11 cellular contexts compared by ENCODE assay signal in genomic region chr12:123024819-123025391, GRCh38. TPM values are rescaled to one million over a fixed set of nuclear protein-coding genes. Genes with fewer than 3 reads are reported as not detected.
DNase-seq lines count a peak whose midpoint lies in the region; ATAC-seq and TF ChIP-seq lines count a peak whose summit lies in the region.
"Had no signal": no experiment of that assay in that cellular context is flagged by ENCODE, and none has a peak within 500 bp of the region (broad histone marks: within the 10 kb centered on the region; RNA-seq: fewer than 3 reads in every experiment).

No MANE protein-coding gene starts in this region.

- TF ChIP-seq POLR2A in testis (IDR thresholded peaks at IDR 0.05), result no peak

- no peaks in the 10 kb centered on the region for H3K9me3 Mint-ChIP-seq in activated naive CD8-positive, alpha-beta T cell treated with anti-CD3 and anti-CD28 coated beads, Interleukin-2, amount 50 U/mL, for 24 hours
- H3K9me3 Mint-ChIP-seq: naive B cell had no signal

- no peak overlapping the region for H3K4me3 ChIP-seq in testis
- H3K4me3 ChIP-seq: PC-9 had no signal

- DNase-seq in COLO668 (lab: John Stamatoyannopoulos, UW; ENCODE audit: unreplicated experiment) (peak; percentile 39), LHCN-M2 (ENCODE audit: low read depth) (peak; percentile 49), lung microvascular endothelial cell (ENCODE audit: low read depth in 2 of 2) (peak; percentile 39 to 41), testis (no peak)
- peak; percentile 18 for DNase-seq in activated naive CD8-positive, alpha-beta T cell treated with anti-CD3 and anti-CD28 coated beads, Interleukin-2, amount 50 U/mL, for 24 hours
- DNase-seq: naive B cell, PC-9, WERI-Rb-1 had no signal

- no peaks in the 10 kb centered on the region for H3K27me3 ChIP-seq in testis

- WGBS in testis, 2 donors, result 84 to 85% methylated on average over 9 of the region's 9 CpGs

- H3K4me3 Mint-ChIP-seq in activated naive CD8-positive, alpha-beta T cell treated with anti-CD3 and anti-CD28 coated beads, Interleukin-2, amount 50 U/mL, for 24 hours, result no peak overlapping the region
- H3K4me3 Mint-ChIP-seq: naive B cell had no signal

- no peak for TF ChIP-seq CTCF in testis (IDR thresholded peaks at IDR 0.05)

- no peaks in the 10 kb centered on the region for H3K36me3 ChIP-seq in testis (ENCODE audit: low read depth, missing control alignments)
- H3K36me3 ChIP-seq: WERI-Rb-1 had no signal

- H3K27ac Mint-ChIP-seq in activated naive CD8-positive, alpha-beta T cell treated with anti-CD3 and anti-CD28 coated beads, Interleukin-2, amount 50 U/mL, for 24 hours, result peak overlapping the region; percentile 60
- H3K27ac Mint-ChIP-seq: naive B cell had no signal

- no peaks in the 10 kb centered on the region for H3K36me3 Mint-ChIP-seq in activated naive CD8-positive, alpha-beta T cell treated with anti-CD3 and anti-CD28 coated beads, Interleukin-2, amount 50 U/mL, for 24 hours (ENCODE audit: low read depth)
- H3K36me3 Mint-ChIP-seq: naive B cell had no signal

- H3K4me1 Mint-ChIP-seq in activated naive CD8-positive, alpha-beta T cell treated with anti-CD3 and anti-CD28 coated beads, Interleukin-2, amount 50 U/mL, for 24 hours, result peaks cover 27% of the 10 kb centered on the region

- H3K27ac ChIP-seq in testis, result no peak overlapping the region
- H3K27ac ChIP-seq: PC-9, WERI-Rb-1 had no signal

- H3K27me3 Mint-ChIP-seq in activated naive CD8-positive, alpha-beta T cell treated with anti-CD3 and anti-CD28 coated beads, Interleukin-2, amount 50 U/mL, for 24 hours, result no peaks in the 10 kb centered on the region
- H3K27me3 Mint-ChIP-seq: naive B cell had no signal

- peak; percentile 90 for ATAC-seq in activated naive CD8-positive, alpha-beta T cell treated with anti-CD3 and anti-CD28 coated beads, Interleukin-2, amount 50 U/mL, for 24 hours
- no peak for ATAC-seq in GM21447 (IDR thresholded peaks at IDR 0.05; ENCODE audit: unreplicated experiment)
- ATAC-seq in HG02763 (IDR thresholded peaks at IDR 0.05; ENCODE audit: unreplicated experiment), result no peak
- ATAC-seq in GM18907 (IDR thresholded peaks at IDR 0.05; ENCODE audit: unreplicated experiment), result no peak

- no peaks in the 10 kb centered on the region for H3K9me3 ChIP-seq in testis

- intact Hi-C loops in testis (cut with DNase I; ENCODE audit: low total_unique reads), result no loop called here

- no peaks in the 10 kb centered on the region for H3K4me1 ChIP-seq in testis

RNA-seq across cellular contexts. Expression of gene ARL6IP4, which starts 44.4 kb away (rescaled TPM):
- 238 and 272 TPM in 2 replicates for total RNA-seq in LHCN-M2 (2014; rRNA removed)
- polyA plus RNA-seq in LHCN-M2 (2012), result 257 TPM
- total RNA-seq in lung microvascular endothelial cell, result 145 and 160 TPM in 2 replicates
- total RNA-seq in testis, result 100 to 1,000 TPM; 169 to 190 TPM
- 210 TPM for polyA plus RNA-seq in testis (ENCODE audit: insufficient read depth, low read depth, low replicate concordance)

RNA-seq across cellular contexts. Expression of gene OGFOD2, which starts 49.9 kb away (rescaled TPM):
- 14.8 and 21.4 TPM in 2 replicates for total RNA-seq in LHCN-M2 (2014; rRNA removed)
- 9.3 TPM for polyA plus RNA-seq in LHCN-M2 (2012)
- total RNA-seq in lung microvascular endothelial cell, result 7.2 and 9.1 TPM in 2 replicates
- 10 to 100 TPM; 35.0 to 56.5 TPM for total RNA-seq in testis
- 47.2 TPM for polyA plus RNA-seq in testis (ENCODE audit: insufficient read depth, low read depth, low replicate concordance)

RNA-seq across cellular contexts. Expression of gene ABCB9, which starts 58.6 kb away (rescaled TPM):
- 4.6 and 7.8 TPM in 2 replicates for total RNA-seq in LHCN-M2 (2014; rRNA removed)
- polyA plus RNA-seq in LHCN-M2 (2012), result 4.2 TPM
- total RNA-seq in lung microvascular endothelial cell, result 5.0 TPM in 2 replicates
- total RNA-seq in testis, result 10 to 100 TPM; 75.3 to 82.8 TPM
- 41.6 TPM for polyA plus RNA-seq in testis (ENCODE audit: insufficient read depth, low read depth, low replicate concordance)
